ENCODE assay signal across 25 cellular contexts in the genomic region with DNA sequence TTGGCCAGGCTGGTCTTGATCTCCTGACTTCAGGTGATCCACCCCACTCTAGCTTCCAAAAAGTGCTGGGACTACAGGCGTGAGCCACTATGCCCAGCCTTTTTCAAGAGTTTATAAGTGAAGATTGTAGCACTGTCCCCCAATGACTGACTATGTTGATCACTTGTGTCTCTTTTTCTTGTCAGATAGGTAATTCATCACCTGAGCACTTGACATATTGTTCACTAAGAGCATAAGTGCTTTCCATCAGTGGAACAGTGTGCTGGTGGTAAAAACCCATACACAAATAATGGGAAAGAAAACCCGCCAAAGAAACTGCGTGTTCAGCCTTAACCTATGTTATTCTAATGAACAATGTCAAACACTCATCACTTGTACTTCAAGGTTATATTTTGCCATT.
"Had no signal": no experiment of that assay in that cellular context is flagged by ENCODE, and none has a peak within 500 bp of the region (broad histone marks: within the 10 kb centered on the region; RNA-seq: fewer than 3 reads in every experiment).

No MANE protein-coding gene starts in this region.

- ATAC-seq: effector memory CD8-positive, alpha-beta T cell; left ventricle myocardium superior; lower lobe of right lung; naive thymus-derived CD8-positive, alpha-beta T cell; psoas muscle; right cardiac atrium; stimulated activated effector memory CD8-positive, alpha-beta T cell treated with anti-CD3 and anti-CD28 coated beads, Interleukin-12 subunit alpha, Interleukin-12 subunit beta, amount 100 ng/mL, for 72 hours had no signal

- DNase-seq: effector memory CD8-positive, alpha-beta T cell; erythroblast; esophagus squamous epithelium; foreskin melanocyte; hypothalamus; immature natural killer cell; islet precursor cell; kidney glomerular epithelial cell; left ventricle myocardium superior; lower lobe of right lung; naive thymus-derived CD8-positive, alpha-beta T cell; nephron progenitor cell; occipital lobe; ovary; posterior cingulate gyrus; psoas muscle; right cardiac atrium; sigmoid colon; stimulated activated CD4-positive, alpha-beta T cell treated with anti-CD3 and anti-CD28 coated beads, Interleukin-2, amount 100 ng/mL, for 24 hours; stimulated activated CD4-positive, alpha-beta T cell treated with anti-CD3 and anti-CD28 coated beads, Interleukin-4, amount 100 ng/mL, for 24 hours; stimulated activated naive CD4-positive, alpha-beta T cell treated with Interleukin-2 at 50 U/mL for 16 hours; stomach; thyroid gland; trophoblast cell had no signal
